21 cellular contexts compared by ENCODE assay signal in genomic region chr12:15130521-15130920, GRCh38.
"Had no signal": no experiment of that assay in that cellular context is flagged by ENCODE, and none has a peak within 500 bp of the region (broad histone marks: within the 10 kb centered on the region; RNA-seq: fewer than 3 reads in every experiment).

No MANE protein-coding gene starts in this region.

- H3K4me3 Mint-ChIP-seq: endodermal cell; naive thymus-derived CD8-positive, alpha-beta T cell; neural crest cell; stimulated activated effector memory CD8-positive, alpha-beta T cell treated with anti-CD3 and anti-CD28 coated beads, Interleukin-12 subunit alpha, Interleukin-12 subunit beta, amount 100 ng/mL, for 72 hours had no signal

- H3K27me3 ChIP-seq: heart right ventricle, ovary, suprapubic skin, thyroid gland, upper lobe of left lung, vagina had no signal

- H3K4me3 ChIP-seq: coronary artery, heart right ventricle, mucosa of descending colon, ovary, smooth muscle cell, suprapubic skin, thyroid gland, upper lobe of left lung, vagina had no signal

- H3K36me3 ChIP-seq: heart right ventricle, ovary, suprapubic skin, thyroid gland, upper lobe of left lung, vagina had no signal

- ATAC-seq: heart right ventricle; mucosa of descending colon; naive thymus-derived CD8-positive, alpha-beta T cell; right cardiac atrium; stimulated activated effector memory CD8-positive, alpha-beta T cell treated with anti-CD3 and anti-CD28 coated beads, Interleukin-12 subunit alpha, Interleukin-12 subunit beta, amount 100 ng/mL, for 72 hours; stimulated activated naive CD8-positive, alpha-beta T cell treated with anti-CD3 and anti-CD28 coated beads, Interleukin-15, Interleukin-2, amounts not matched to agents 100 U/mL and 50 U/mL, for 24 hours had no signal

- H3K9me3 Mint-ChIP-seq: endodermal cell; naive thymus-derived CD8-positive, alpha-beta T cell; neural crest cell; stimulated activated effector memory CD8-positive, alpha-beta T cell treated with anti-CD3 and anti-CD28 coated beads, Interleukin-12 subunit alpha, Interleukin-12 subunit beta, amount 100 ng/mL, for 72 hours had no signal

- H3K27ac ChIP-seq: coronary artery, heart right ventricle, ovary, suprapubic skin, thyroid gland, upper lobe of left lung, vagina had no signal

- H3K36me3 Mint-ChIP-seq: naive thymus-derived CD8-positive, alpha-beta T cell; stimulated activated effector memory CD8-positive, alpha-beta T cell treated with anti-CD3 and anti-CD28 coated beads, Interleukin-12 subunit alpha, Interleukin-12 subunit beta, amount 100 ng/mL, for 72 hours had no signal

- H3K4me1 ChIP-seq: suprapubic skin, thyroid gland, upper lobe of left lung, vagina had no signal

- H3K27ac Mint-ChIP-seq: endodermal cell; naive thymus-derived CD8-positive, alpha-beta T cell; stimulated activated effector memory CD8-positive, alpha-beta T cell treated with anti-CD3 and anti-CD28 coated beads, Interleukin-12 subunit alpha, Interleukin-12 subunit beta, amount 100 ng/mL, for 72 hours had no signal

- H3K4me1 Mint-ChIP-seq: endodermal cell; naive thymus-derived CD8-positive, alpha-beta T cell; neural crest cell; stimulated activated effector memory CD8-positive, alpha-beta T cell treated with anti-CD3 and anti-CD28 coated beads, Interleukin-12 subunit alpha, Interleukin-12 subunit beta, amount 100 ng/mL, for 72 hours had no signal

- DNase-seq: effector CD4-positive, alpha-beta T cell; endodermal cell; erythroblast; heart right ventricle; hypothalamus; kidney glomerular epithelial cell; mucosa of descending colon; naive thymus-derived CD8-positive, alpha-beta T cell; ovary; right cardiac atrium; stimulated activated CD4-positive, alpha-beta T cell treated with anti-CD3 and anti-CD28 coated beads, Interleukin-2, amount 100 ng/mL, for 48 hours; stimulated activated CD8-positive, alpha-beta memory T cell treated with anti-CD3 and anti-CD28 coated beads, Interleukin-4, amount 100 ng/mL, for 48 hours; stimulated activated naive CD8-positive, alpha-beta T cell treated with anti-CD3 and anti-CD28 coated beads, Interleukin-15, Interleukin-2, amounts not matched to agents 100 U/mL and 50 U/mL, for 24 hours; thyroid gland; upper lobe of left lung had no signal
